Comparison of ENCODE assay signal across 8 cellular contexts in genomic region chr6:75230484-75231325, GRCh38. TPM values are rescaled to one million over a fixed set of nuclear protein-coding genes. Genes with fewer than 3 reads are reported as not detected.
A peak's percentile ranks its signal among the peaks of the same experiment; 100 is the strongest.
DNase-seq lines count a peak whose midpoint lies in the region; ATAC-seq and TF ChIP-seq lines count a peak whose summit lies in the region.

No MANE protein-coding gene starts in this region.

- no peaks in the 10 kb centered on the region for H3K9me3 Mint-ChIP-seq in activated CD8-positive, alpha-beta T cell treated with anti-CD3 and anti-CD28 coated beads for 36 hours
- no peaks in the 10 kb centered on the region for H3K9me3 Mint-ChIP-seq in activated CD8-positive, alpha-beta T cell treated with anti-CD3 and anti-CD28 coated beads, Interleukin-2, amount 10 ng/mL, durations not matched to agents 7 days and 5 days (ENCODE audit: insufficient read depth)

- H2BK12ac ChIP-seq in neuronal stem cell (ENCODE audit: low read length): no peak overlapping the region

- no peaks in the 10 kb centered on the region for H3K79me2 ChIP-seq in OCI-LY3 (ENCODE audit: low read length)

- H3K18ac ChIP-seq in neuronal stem cell (ENCODE audit: low read length): no peak overlapping the region

- no peak overlapping the region for H2AK5ac ChIP-seq in neuronal stem cell (ENCODE audit: low read depth, low read length)

- no peaks in the 10 kb centered on the region for H3K9me3 ChIP-seq in OCI-LY3 (ENCODE audit: insufficient read depth, low read length)
- H3K9me3 ChIP-seq in neuronal stem cell (replicated peaks in 1 of 2; ENCODE audit: control insufficient read depth in 2 of 2, insufficient read depth in 1 of 2, low read depth in 1 of 2, low read length in 2 of 2): no peaks in the 10 kb centered on the region

- no peak overlapping the region for H3K4me3 Mint-ChIP-seq in activated CD8-positive, alpha-beta T cell treated with anti-CD3 and anti-CD28 coated beads for 36 hours
- H3K4me3 Mint-ChIP-seq in activated CD8-positive, alpha-beta T cell treated with anti-CD3 and anti-CD28 coated beads, Interleukin-2, amount 10 ng/mL, durations not matched to agents 7 days and 5 days: no peak overlapping the region

- no peak overlapping the region for H4K91ac ChIP-seq in neuronal stem cell (ENCODE audit: low read depth, low read length, poor library complexity)

- H3K4ac ChIP-seq in neuronal stem cell (ENCODE audit: low read length): no peak overlapping the region

- intact Hi-C loops in activated CD8-positive, alpha-beta T cell treated with anti-CD3 and anti-CD28 coated beads for 36 hours (cut with micrococcal nuclease): no loop called here

- peaks cover 3% of the 10 kb centered on the region; the same call in 1 of the 2 replicates for H3K4me1 ChIP-seq in OCI-LY3 (ENCODE audit: low read length)
- H3K4me1 ChIP-seq in neuronal stem cell (ENCODE audit: control insufficient read depth in 2 of 2, insufficient read depth in 1 of 2, low read depth in 1 of 2, low read length in 2 of 2): peaks cover 0 to 2% of the 10 kb centered on the region in 2 donors

- no peaks in the 10 kb centered on the region for H3K36me3 Mint-ChIP-seq in activated CD8-positive, alpha-beta T cell treated with anti-CD3 and anti-CD28 coated beads for 36 hours (ENCODE audit: low read depth)
- no peaks in the 10 kb centered on the region for H3K36me3 Mint-ChIP-seq in activated CD8-positive, alpha-beta T cell treated with anti-CD3 and anti-CD28 coated beads, Interleukin-2, amount 10 ng/mL, durations not matched to agents 7 days and 5 days (ENCODE audit: low read depth)

- H3K4me2 ChIP-seq in OCI-LY3 (ENCODE audit: low read length) (peak overlapping the region; percentile 2; the same call in 1 of the 2 replicates), neuronal stem cell (ENCODE audit: insufficient read depth, low read length, poor library complexity, severe bottlenecking) (no peak overlapping the region)

- H3K4me3 ChIP-seq in OCI-LY3 (ENCODE audit: low read length): no peak overlapping the region
- no peak overlapping the region for H3K4me3 ChIP-seq in epithelial cell of esophagus (ENCODE audit: low read length)
- H3K4me3 ChIP-seq in neuronal stem cell (ENCODE audit: low read length in 2 of 2): no peak overlapping the region

- no peak overlapping the region for H3K27ac Mint-ChIP-seq in activated CD8-positive, alpha-beta T cell treated with anti-CD3 and anti-CD28 coated beads for 36 hours
- no peak overlapping the region for H3K27ac Mint-ChIP-seq in activated CD8-positive, alpha-beta T cell treated with anti-CD3 and anti-CD28 coated beads, Interleukin-2, amount 10 ng/mL, durations not matched to agents 7 days and 5 days

- TF ChIP-seq CTCF in activated CD8-positive, alpha-beta T cell treated with anti-CD3 and anti-CD28 coated beads for 36 hours (IDR thresholded peaks at IDR 0.05): peak; percentile 23
- TF ChIP-seq CTCF in OCI-LY3 (IDR thresholded peaks at IDR 0.05; ENCODE audit: low read depth, low read length): peak; percentile 73
- peak; percentile 90 for TF ChIP-seq CTCF in epithelial cell of esophagus (IDR thresholded peaks at IDR 0.05; ENCODE audit: insufficient read depth, low read depth, low read length, missing control alignments)

- no peak overlapping the region for H2BK5ac ChIP-seq in neuronal stem cell (ENCODE audit: low read length)

- H3K27ac ChIP-seq in OCI-LY3 (ENCODE audit: low read length): no peak overlapping the region
- H3K27ac ChIP-seq in neuronal stem cell (replicated peaks; ENCODE audit: low read length): no peak overlapping the region

- H3K9ac ChIP-seq in OCI-LY3 (ENCODE audit: low read length) (no peak overlapping the region), neuronal stem cell (ENCODE audit: low read depth, low read length, poor library complexity) (no peak overlapping the region)

- no peaks in the 10 kb centered on the region for H3K36me3 ChIP-seq in OCI-LY3 (replicated peaks; ENCODE audit: low read depth, low read length)
- no peaks in the 10 kb centered on the region for H3K36me3 ChIP-seq in neuronal stem cell (replicated peaks in 1 of 2; ENCODE audit: control insufficient read depth in 2 of 2, insufficient read depth in 2 of 2, low read length in 2 of 2)

- no peaks in the 10 kb centered on the region for H3K27me3 ChIP-seq in OCI-LY3 (ENCODE audit: low read depth, low read length)
- no peaks in the 10 kb centered on the region for H3K27me3 ChIP-seq in neuronal stem cell (ENCODE audit: control insufficient read depth in 3 of 3, insufficient read depth in 3 of 3, low read depth in 1 of 3, low read length in 3 of 3)

- CTCF ChIA-PET in activated CD8-positive, alpha-beta T cell treated with anti-CD3 and anti-CD28 coated beads for 36 hours (lab: Charles Lee): interaction anchor here (0.7 to 3.7 kb wide), 3 partner anchors 22 to 40 kb away, joined by 3 to 14 read pairs (median 6); no protein-coding TSS in a partner anchor
- CTCF ChIA-PET in activated CD8-positive, alpha-beta T cell treated with anti-CD3 and anti-CD28 coated beads, Interleukin-2, amount 10 ng/mL, durations not matched to agents 7 days and 5 days (lab: Charles Lee): no interaction called here

- H2AFZ ChIP-seq in OCI-LY3 (ENCODE audit: low read depth, low read length): no peak overlapping the region
- H2AFZ ChIP-seq in neuronal stem cell (ENCODE audit: low read length): peak overlapping the region; percentile 83

- no peak overlapping the region for H2BK15ac ChIP-seq in neuronal stem cell (ENCODE audit: low read length)

- POLR2A ChIA-PET in activated CD8-positive, alpha-beta T cell treated with anti-CD3 and anti-CD28 coated beads for 36 hours (lab: Charles Lee): interaction anchor here (0.6 kb wide), 1 partner anchor 716 kb away, joined by 4 read pairs; no protein-coding TSS in a partner anchor
- POLR2A ChIA-PET in activated CD8-positive, alpha-beta T cell treated with anti-CD3 and anti-CD28 coated beads, Interleukin-2, amount 10 ng/mL, durations not matched to agents 7 days and 5 days (lab: Charles Lee): interaction anchor here (0.6 kb wide), 1 partner anchor 12 kb away, joined by 3 read pairs; no protein-coding TSS in a partner anchor

- H3K23ac ChIP-seq in neuronal stem cell (ENCODE audit: low read depth, low read length, poor library complexity): no peak overlapping the region

- no peak overlapping the region for H4K8ac ChIP-seq in neuronal stem cell (ENCODE audit: low read depth, low read length)

- H3K79me1 ChIP-seq in neuronal stem cell (ENCODE audit: low read depth, low read length): no peaks in the 10 kb centered on the region

- no peak overlapping the region for H3K14ac ChIP-seq in neuronal stem cell (ENCODE audit: low read length)

- DNase-seq in activated CD8-positive, alpha-beta T cell treated with anti-CD3 and anti-CD28 coated beads for 36 hours: no peak
- DNase-seq in activated CD8-positive, alpha-beta T cell treated with anti-CD3 and anti-CD28 coated beads, Interleukin-2, amount 10 ng/mL, durations not matched to agents 7 days and 5 days: no peak
- DNase-seq in epithelial cell of esophagus (ENCODE audit: low read depth): peak; percentile 63
- peak; percentile 33 for DNase-seq in neuronal stem cell (ENCODE audit: low spot score)
- DNase-seq in activated effector memory CD4-positive, alpha-beta T cell treated with anti-CD3 and anti-CD28 coated beads, Interleukin-2, amount 50 U/mL, for 16 hours: no peak
- no peak for DNase-seq in NOMO-1 treated with DMSO at 0.1 percent for 48 hours (lab: John Stamatoyannopoulos, UW; ENCODE audit: unreplicated experiment)

- no peak for ATAC-seq in activated CD8-positive, alpha-beta T cell treated with anti-CD3 and anti-CD28 coated beads for 36 hours
- ATAC-seq in activated CD8-positive, alpha-beta T cell treated with anti-CD3 and anti-CD28 coated beads, Interleukin-2, amount 10 ng/mL, durations not matched to agents 7 days and 5 days: no peak
- ATAC-seq in HG03139 (IDR thresholded peaks at IDR 0.05; ENCODE audit: unreplicated experiment): no peak

- H3K4me1 Mint-ChIP-seq in activated CD8-positive, alpha-beta T cell treated with anti-CD3 and anti-CD28 coated beads for 36 hours (ENCODE audit: low read depth): no peaks in the 10 kb centered on the region
- H3K4me1 Mint-ChIP-seq in activated CD8-positive, alpha-beta T cell treated with anti-CD3 and anti-CD28 coated beads, Interleukin-2, amount 10 ng/mL, durations not matched to agents 7 days and 5 days (ENCODE audit: low read depth): no peaks in the 10 kb centered on the region

- H3K27me3 Mint-ChIP-seq in activated CD8-positive, alpha-beta T cell treated with anti-CD3 and anti-CD28 coated beads for 36 hours: no peaks in the 10 kb centered on the region
- peaks cover 3% of the 10 kb centered on the region for H3K27me3 Mint-ChIP-seq in activated CD8-positive, alpha-beta T cell treated with anti-CD3 and anti-CD28 coated beads, Interleukin-2, amount 10 ng/mL, durations not matched to agents 7 days and 5 days (ENCODE audit: low read depth)

- no CpG with 5 or more reads among the region's 10 CpGs for WGBS in neuronal stem cell (ENCODE audit: extremely low coverage in 2 of 2, insufficient read length in 2 of 2, insufficient replicate concordance in 1 of 2), 2 donors

- no peaks in the 10 kb centered on the region for H4K20me1 ChIP-seq in OCI-LY3 (ENCODE audit: insufficient read depth, low read length)

- no peak overlapping the region for H2BK120ac ChIP-seq in neuronal stem cell (ENCODE audit: low read depth, low read length)

RNA-seq across cellular contexts. Expression of gene COX7A2, which starts 12.9 kb away (rescaled TPM):
- total RNA-seq in activated CD8-positive, alpha-beta T cell treated with anti-CD3 and anti-CD28 coated beads for 36 hours: 100 to 1,000 TPM; 481 to 485 TPM
- 100 to 1,000 TPM; 430 to 441 TPM for total RNA-seq in activated CD8-positive, alpha-beta T cell treated with anti-CD3 and anti-CD28 coated beads, Interleukin-2, amount 10 ng/mL, durations not matched to agents 7 days and 5 days
- polyA plus RNA-seq in neuronal stem cell (2013, experiment 1 of 2): 1,152 TPM
- polyA plus RNA-seq in neuronal stem cell (2013, experiment 2 of 2): 1,071 TPM

RNA-seq across cellular contexts. Expression of gene COL12A1, which starts 24.9 kb away (rescaled TPM):
- total RNA-seq in activated CD8-positive, alpha-beta T cell treated with anti-CD3 and anti-CD28 coated beads for 36 hours: under 1 TPM in 1 of 2 experiments, not detected in 1; 0.09 TPM
- under 1 TPM in 1 of 2 experiments, not detected in 1; 0.05 TPM for total RNA-seq in activated CD8-positive, alpha-beta T cell treated with anti-CD3 and anti-CD28 coated beads, Interleukin-2, amount 10 ng/mL, durations not matched to agents 7 days and 5 days
- 1.2 TPM for polyA plus RNA-seq in neuronal stem cell (2013, experiment 1 of 2)
- polyA plus RNA-seq in neuronal stem cell (2013, experiment 2 of 2): 0.98 TPM

RNA-seq across cellular contexts. Expression of gene TMEM30A, which starts 53.9 kb away (rescaled TPM):
- 10 to 100 TPM; 39.7 to 39.9 TPM for total RNA-seq in activated CD8-positive, alpha-beta T cell treated with anti-CD3 and anti-CD28 coated beads for 36 hours
- total RNA-seq in activated CD8-positive, alpha-beta T cell treated with anti-CD3 and anti-CD28 coated beads, Interleukin-2, amount 10 ng/mL, durations not matched to agents 7 days and 5 days: 10 to 100 TPM; 50.2 to 56.4 TPM
- 37.6 TPM for polyA plus RNA-seq in neuronal stem cell (2013, experiment 1 of 2)
- 37.5 TPM for polyA plus RNA-seq in neuronal stem cell (2013, experiment 2 of 2)

Comparison
In these comparisons a context has a peak if more than half of its experiments do, and no peak if none do; other contexts are left out.
1. DNase-seq: peak in epithelial cell of esophagus (single experiment) and neuronal stem cell (single experiment); none in activated CD8-positive, alpha-beta T cell treated with anti-CD3 and anti-CD28 coated beads for 36 hours (single experiment), activated CD8-positive, alpha-beta T cell treated with anti-CD3 and anti-CD28 coated beads, Interleukin-2, amount 10 ng/mL, durations not matched to agents 7 days and 5 days (single experiment), activated effector memory CD4-positive, alpha-beta T cell treated with anti-CD3 and anti-CD28 coated beads, Interleukin-2, amount 50 U/mL, for 16 hours (single experiment) and NOMO-1 treated with DMSO at 0.1 percent for 48 hours (single experiment).
2. CTCF ChIP-seq: peak in every context shown above with its lines; median percentile 90 in epithelial cell of esophagus; 73 in OCI-LY3; 23 in activated CD8-positive, alpha-beta T cell treated with anti-CD3 and anti-CD28 coated beads for 36 hours.